Comparison of ENCODE assay signal across 17 cellular contexts in genomic region chr10:95493862-95494261, GRCh38.
DNase-seq lines count a peak whose midpoint lies in the region; ATAC-seq and TF ChIP-seq lines count a peak whose summit lies in the region.
"Had no signal": no experiment of that assay in that cellular context is flagged by ENCODE, and none has a peak within 500 bp of the region (broad histone marks: within the 10 kb centered on the region; RNA-seq: fewer than 3 reads in every experiment).

No MANE protein-coding gene starts in this region.

- ATAC-seq in heart right ventricle (no peak), Right ventricle myocardium superior (ENCODE audit: poor library complexity) (no peak), left ventricle myocardium superior (peak; percentile 4), gastrocnemius medialis (no peak), GM19463 (IDR thresholded peaks at IDR 0.05; ENCODE audit: unreplicated experiment) (no peak)

- no peak for TF ChIP-seq POLR2A in gastrocnemius medialis (IDR thresholded peaks at IDR 0.05)

- TF ChIP-seq CTCF in heart right ventricle (IDR thresholded peaks at IDR 0.05) (no peak), gastrocnemius medialis (IDR thresholded peaks at IDR 0.05 in 4 of 5, conservative IDR thresholded peaks at IDR 0.05 in 1 of 5) (no peak)

- in situ Hi-C loops in gastrocnemius medialis (cut with MboI; ENCODE audit: low sequenced_read_pairs in 4 of 4): no loop called here

- H3K36me3 ChIP-seq in heart right ventricle (peaks cover 0 to 26% (median 0%) of the 10 kb centered on the region in 9 donors), gastrocnemius medialis (peaks cover 0 to 10% of the 10 kb centered on the region in 2 donors)
- H3K36me3 ChIP-seq: HAP-1 had no signal

- DNase-seq in heart right ventricle (no peak), Right ventricle myocardium superior (no peak), left ventricle myocardium superior (no peak), gastrocnemius medialis (no peak), D341Med (ENCODE audit: low spot score) (no peak), dedifferentiated amniotic fluid mesenchymal stem cell (ENCODE audit: extremely low spot score) (no peak), globus pallidus (ENCODE audit: low spot score) (no peak)
- DNase-seq: CD4-positive, alpha-beta memory T cell; DND-41; IMR-90; Kasumi-1; MM.1S; NCI-H1092 treated with DMSO at 0.1 percent for 48 hours; NCI-H2107; NCI-H345 had no signal

- H3K27me3 ChIP-seq in heart right ventricle (no peaks in the 10 kb centered on the region), gastrocnemius medialis (no peaks in the 10 kb centered on the region)

- 84 to 86% methylated on average over 2 of the region's 2 CpGs for WGBS in heart right ventricle, 2 donors

- intact Hi-C loops in heart right ventricle (cut with DNase I): loop anchor here in 1 of 10 donors (5.0 kb wide), 1 partner anchor 63 kb away; no protein-coding TSS in a partner anchor
- intact Hi-C loops in Right ventricle myocardium superior (cut with DNase I): no loop called here
- intact Hi-C loops in left ventricle myocardium superior (cut with micrococcal nuclease): no loop called here
- intact Hi-C loops in gastrocnemius medialis (cut with DNase I; ENCODE audit: low total_unique reads): no loop called here

- H3K4me1 ChIP-seq in heart right ventricle (peaks cover 7 to 79% (median 55%) of the 10 kb centered on the region in 9 donors), gastrocnemius medialis (peaks cover 23 to 39% of the 10 kb centered on the region in 2 donors)
- H3K4me1 ChIP-seq: HAP-1 had no signal

- H3K27ac ChIP-seq in heart right ventricle (peak overlapping the region in 9 of 10 donors; percentile 1 to 83 (median 61)), gastrocnemius medialis (peak overlapping the region; percentile 43 to 75 (median 66))

- H3K9me3 ChIP-seq in heart right ventricle (no peaks in the 10 kb centered on the region), gastrocnemius medialis (no peaks in the 10 kb centered on the region)
- H3K9me3 ChIP-seq: HAP-1 had no signal

- no peak overlapping the region for H3K4me3 ChIP-seq in heart right ventricle
- no peak overlapping the region for H3K4me3 ChIP-seq in gastrocnemius medialis
- H3K4me3 ChIP-seq: HAP-1 had no signal
